Comparison of ENCODE assay signal across 14 cellular contexts in the genomic region with DNA sequence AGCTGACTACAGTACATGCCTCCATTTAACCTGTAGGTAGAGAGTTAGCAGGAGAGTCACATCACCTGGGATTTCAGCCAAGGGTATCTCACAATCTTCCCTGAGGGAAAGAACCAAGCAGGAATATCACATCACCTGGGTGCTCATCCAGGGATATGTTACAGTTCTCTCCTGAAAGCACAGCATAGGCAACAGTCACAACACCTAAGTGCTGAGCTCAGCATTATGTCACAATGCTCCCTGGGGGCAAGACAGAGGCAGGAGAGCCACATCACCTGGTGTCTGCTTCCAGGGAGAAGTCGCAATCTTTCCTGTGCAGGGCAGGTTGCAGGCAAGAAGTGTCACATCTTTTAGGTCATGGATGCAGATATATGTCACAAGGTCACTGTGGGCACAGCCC. TPM values are rescaled to one million over a fixed set of nuclear protein-coding genes. Genes with fewer than 3 reads are reported as not detected.
A peak's percentile ranks its signal among the peaks of the same experiment; 100 is the strongest.
DNase-seq lines count a peak whose midpoint lies in the region; ATAC-seq, FAIRE-seq and TF ChIP-seq lines count a peak whose summit lies in the region.
"Had no signal": no experiment of that assay in that cellular context is flagged by ENCODE, and none has a peak within 500 bp of the region (broad histone marks: within the 10 kb centered on the region; RNA-seq: fewer than 3 reads in every experiment).

No MANE protein-coding gene starts in this region.

- H2BK15ac ChIP-seq in H1 (ENCODE audit: low read length), result no peak overlapping the region

- H3K36me3 ChIP-seq in H1 (ENCODE audit: control insufficient read depth in 2 of 4, insufficient read depth in 4 of 4, low read length in 3 of 4) (peaks cover 6 to 53% (median 42%) of the 10 kb centered on the region in 4 experiments; a peak in 7 of 8 replicates), mucosa of rectum (ENCODE audit: control insufficient read depth in 2 of 2, insufficient read depth in 2 of 2, low read length in 2 of 2) (peaks cover 0 to 2% of the 10 kb centered on the region in 2 donors), spleen (no peaks in the 10 kb centered on the region), sigmoid colon (no peaks in the 10 kb centered on the region)

- CTCF ChIA-PET in A549 (lab: Yijun Ruan, JAX), result no interaction called here
- CTCF ChIA-PET in H1 (lab: Charles Lee; ENCODE audit: partially characterized antibody), result interaction anchor here (2.3 kb wide), 1 partner anchor 10 kb away, joined by 5 read pairs; no protein-coding TSS in a partner anchor

- no peak overlapping the region for H4K5ac ChIP-seq in H1 (ENCODE audit: insufficient read length, low read depth, low read length)

- H4K8ac ChIP-seq in H1 (ENCODE audit: extremely low read depth, insufficient read depth, low read length), result no peak overlapping the region

- no peak overlapping the region for H2BK5ac ChIP-seq in H1 (ENCODE audit: low read depth, low read length)

- H3K4me2 ChIP-seq in A549 (no peak overlapping the region), H1 (ENCODE audit: insufficient read depth in 1 of 2, low read depth in 2 of 2, low read length in 2 of 2) (no peak overlapping the region)
- H3K4me2 ChIP-seq: BLaER1 treated with 17β-estradiol and CSF1 and Interleukin-3, amounts not matched to agents 10 nM and 100 nM had no signal

- no peak overlapping the region for H2AK5ac ChIP-seq in H1 (ENCODE audit: low read depth, low read length)

- no peak for TF ChIP-seq CTCF in A549 (IDR thresholded peaks at IDR 0.05)
- TF ChIP-seq CTCF in VCaP (conservative IDR thresholded peaks at IDR 0.05), result no peak
- no peak for TF ChIP-seq CTCF in H1 (IDR thresholded peaks at IDR 0.05; ENCODE audit: control extremely low read depth in 1 of 3, insufficient read depth in 1 of 3, low read depth in 1 of 3, low read length in 3 of 3)
- no peak for TF ChIP-seq CTCF in spleen (IDR thresholded peaks at IDR 0.05 in 8 of 11, conservative IDR thresholded peaks at IDR 0.05 in 3 of 11)
- no peak for TF ChIP-seq CTCF in sigmoid colon (IDR thresholded peaks at IDR 0.05)

- peaks cover 3 to 4% of the 10 kb centered on the region in 2 experiments for H4K20me1 ChIP-seq in H1 (replicated peaks in 1 of 2; ENCODE audit: control insufficient read depth in 1 of 2, insufficient read depth in 2 of 2, low read length in 2 of 2)
- H4K20me1 ChIP-seq: BLaER1 treated with 17β-estradiol and CSF1 and Interleukin-3, amounts not matched to agents 10 nM and 100 nM had no signal

- H3K9me3 ChIP-seq in A549 (peaks cover 62% of the 10 kb centered on the region), H1 (ENCODE audit: insufficient read depth in 2 of 2, low read depth in 1 of 2, low read length in 1 of 2) (no peaks in the 10 kb centered on the region), mucosa of rectum (ENCODE audit: control insufficient read depth in 2 of 2, low read length in 2 of 2) (no peaks in the 10 kb centered on the region), spleen (peaks cover 0 to 14% (median 0%) of the 10 kb centered on the region in 8 donors), sigmoid colon (no peaks in the 10 kb centered on the region)

- TF ChIP-seq EP300 in A549 (IDR thresholded peaks at IDR 0.05) (no peak), H1 (IDR thresholded peaks at IDR 0.05; ENCODE audit: borderline replicate concordance in 1 of 2, low read depth in 2 of 2, low read length in 2 of 2) (no peak), sigmoid colon (IDR thresholded peaks at IDR 0.05) (no peak)

- no peaks in the 10 kb centered on the region for H3K23me2 ChIP-seq in H1 (ENCODE audit: low read depth, low read length)

- H3K27me3 ChIP-seq in H1 (replicated peaks in 1 of 4; ENCODE audit: control insufficient read depth in 3 of 4, extremely low read depth in 1 of 4, insufficient read depth in 3 of 4, low read length in 3 of 4) (no peaks in the 10 kb centered on the region), mucosa of rectum (ENCODE audit: control insufficient read depth in 2 of 2, insufficient read depth in 2 of 2, low read length in 2 of 2) (no peaks in the 10 kb centered on the region), spleen (replicated peaks in 1 of 7) (no peaks in the 10 kb centered on the region), sigmoid colon (no peaks in the 10 kb centered on the region)
- H3K27me3 ChIP-seq: BLaER1 treated with 17β-estradiol and CSF1 and Interleukin-3, amounts not matched to agents 10 nM and 100 nM had no signal

- ATAC-seq in A549 (no peak), GM19035 (IDR thresholded peaks at IDR 0.05; ENCODE audit: unreplicated experiment) (no peak)
- ATAC-seq: HCT116 had no signal

- no peak overlapping the region for H2BK20ac ChIP-seq in H1 (ENCODE audit: low read length)

- no peaks in the 10 kb centered on the region for H3K4me1 ChIP-seq in A549
- H3K4me1 ChIP-seq in H1 (replicated peaks in 1 of 4; ENCODE audit: control insufficient read depth in 3 of 4, insufficient read depth in 4 of 4, low read length in 3 of 4), result no peaks in the 10 kb centered on the region
- H3K4me1 ChIP-seq in mucosa of rectum (ENCODE audit: control insufficient read depth in 2 of 2, insufficient read depth in 2 of 2, low read length in 2 of 2), result peaks cover 50 to 67% of the 10 kb centered on the region in 2 donors
- H3K4me1 ChIP-seq in spleen, result no peaks in the 10 kb centered on the region
- H3K4me1 ChIP-seq in sigmoid colon, result no peaks in the 10 kb centered on the region

- H3K23ac ChIP-seq in H1 (ENCODE audit: insufficient read length), result no peak overlapping the region

- H2BK12ac ChIP-seq in H1 (ENCODE audit: low read depth, low read length), result no peak overlapping the region

- H3K4me3 ChIP-seq in A549 (no peak overlapping the region), H1 (ENCODE audit: extremely low read depth in 1 of 4, insufficient read depth in 2 of 4, low read depth in 3 of 4, low read length in 4 of 4) (no peak overlapping the region), mucosa of rectum (ENCODE audit: low read length in 2 of 2) (no peak overlapping the region), spleen (no peak overlapping the region), sigmoid colon (no peak overlapping the region)
- H3K4me3 ChIP-seq: BLaER1 treated with 17β-estradiol and CSF1 and Interleukin-3, amounts not matched to agents 10 nM and 100 nM had no signal

- H3K27ac ChIP-seq in A549, result no peak overlapping the region
- H3K27ac ChIP-seq in VCaP, result peak overlapping the region; percentile 72; the same call in 1 of the 2 replicates
- H3K27ac ChIP-seq in H1 (ENCODE audit: low read depth, low read length), result no peak overlapping the region
- peak overlapping the region; percentile 49 to 63 for H3K27ac ChIP-seq in mucosa of rectum (ENCODE audit: low read depth in 2 of 2, low read length in 2 of 2)
- no peak overlapping the region for H3K27ac ChIP-seq in spleen
- H3K27ac ChIP-seq in sigmoid colon, result no peak overlapping the region
- H3K27ac ChIP-seq: BLaER1 treated with 17β-estradiol and CSF1 and Interleukin-3, amounts not matched to agents 10 nM and 100 nM had no signal

- no peak for FAIRE-seq in A549 (lab: Jason Lieb, UNC)
- no peak for FAIRE-seq in H1 (lab: Jason Lieb, UNC)
- FAIRE-seq: H54 had no signal

- TF ChIP-seq RAD21 in A549 (conservative IDR thresholded peaks at IDR 0.05 in 1 of 2, IDR thresholded peaks at IDR 0.05 in 1 of 2), result no peak
- TF ChIP-seq RAD21 in H1 (IDR thresholded peaks at IDR 0.05 in 1 of 2, conservative IDR thresholded peaks at IDR 0.05 in 1 of 2; ENCODE audit: low read depth in 2 of 2, low read length in 2 of 2), result no peak

- H3K4ac ChIP-seq in H1 (replicated peaks; ENCODE audit: insufficient read length, low read depth, low read length), result no peak overlapping the region

- H3K9ac ChIP-seq in H1 (replicated peaks in 1 of 4; ENCODE audit: extremely low read depth in 1 of 4, low read depth in 3 of 4, low read length in 3 of 4), result no peak overlapping the region
- H3K9ac ChIP-seq in mucosa of rectum (ENCODE audit: low read depth in 1 of 2, low read length in 2 of 2), result no peak overlapping the region
- H3K9ac ChIP-seq: BLaER1 treated with 17β-estradiol and CSF1 and Interleukin-3, amounts not matched to agents 10 nM and 100 nM had no signal

- H3K79me2 ChIP-seq in H1 (ENCODE audit: control insufficient read depth in 1 of 2, insufficient read depth in 2 of 2, low read length in 2 of 2), result peaks cover 0 to 43% of the 10 kb centered on the region in 2 experiments; a peak in 3 of 4 replicates

- no peak overlapping the region for H3K14ac ChIP-seq in H1 (ENCODE audit: insufficient read length)

- no peak overlapping the region for H3K18ac ChIP-seq in H1 (ENCODE audit: extremely low read depth, low read length)

- POLR2A ChIA-PET in A549 (lab: Yijun Ruan, JAX), result no interaction called here
- POLR2A ChIA-PET in H1 (lab: Charles Lee; ENCODE audit: partially characterized antibody), result interaction anchor here (1.2 to 1.7 kb wide), 2 partner anchors 11 to 629 kb away, joined by 3 to 4 read pairs; no protein-coding TSS in a partner anchor

- no peak overlapping the region for H2AFZ ChIP-seq in H1 (ENCODE audit: low read length)

- WGBS in A549 (ENCODE audit: missing lambda C conversion rate), result 0% methylated on average over 1 of the region's 1 CpG
- 91% methylated on average over 1 of the region's 1 CpG; no CpG with 5 or more reads in 1 of the 2 experiments for WGBS in H1 (ENCODE audit: extremely low coverage in 1 of 2, insufficient coverage in 1 of 2, insufficient read length in 1 of 2, insufficient replicate concordance in 2 of 2, low coverage in 1 of 2, low lambda C conversion rate in 2 of 2, missing lambda C conversion rate in 1 of 2), 2 experiments
- 86 to 100% (median 97%) methylated on average over 1 of the region's 1 CpG for WGBS in spleen, 5 donors
- WGBS in sigmoid colon, 2 donors, result 95 to 96% methylated on average over 1 of the region's 1 CpG

- H3K79me1 ChIP-seq in H1 (ENCODE audit: low read depth, low read length), result peaks cover 9% of the 10 kb centered on the region

- no peak overlapping the region for H4K91ac ChIP-seq in H1 (replicated peaks; ENCODE audit: insufficient read length, low read length)

- H2BK120ac ChIP-seq in H1 (replicated peaks; ENCODE audit: low read depth, low read length), result no peak overlapping the region

- DNase-seq in A549 (ENCODE audit: low read depth in 1 of 2, low spot score in 1 of 2) (no peak), H1 (ENCODE audit: low read depth in 1 of 2, low spot score in 2 of 2) (no peak), spleen (no peak), sigmoid colon (no peak)
- DNase-seq: 8988T; ACHN; CD4-positive, CD25-positive, alpha-beta regulatory T cell; DMS53 had no signal

- H3K56ac ChIP-seq in H1 (replicated peaks; ENCODE audit: insufficient read length, low read depth, low read length), result no peak overlapping the region

- no peak for TF ChIP-seq POLR2A in A549 (IDR thresholded peaks at IDR 0.05; ENCODE audit: low read length)
- TF ChIP-seq POLR2A in H1 (IDR thresholded peaks at IDR 0.05; ENCODE audit: control extremely low read depth in 1 of 2, low read depth in 2 of 2, low read length in 2 of 2), result no peak
- TF ChIP-seq POLR2A in spleen (IDR thresholded peaks at IDR 0.05), result no peak
- TF ChIP-seq POLR2A in sigmoid colon (IDR thresholded peaks at IDR 0.05), result no peak

- intact Hi-C loops in spleen (cut with DNase I; ENCODE audit: low total_unique reads), result no loop called here
- intact Hi-C loops in sigmoid colon (cut with DNase I), result no loop called here

RNA-seq across cellular contexts. Expression of gene ZNF91, which starts 9.4 kb away (rescaled TPM):
- 0.76 and 0.89 TPM in 2 replicates for polyA plus RNA-seq in A549 (2011; rRNA removed)
- polyA plus RNA-seq in A549 (2012; cell fraction: cytosol; rRNA removed), result 0.18 and 0.25 TPM in 2 replicates
- 0.29 and 0.34 TPM in 2 replicates for polyA plus RNA-seq in A549 (2012; cell fraction: nucleus; rRNA removed)
- polyA plus RNA-seq in A549 (2017; fragmentation: RNase III; extraction: RNeasy Plus Mini Kit Qiagen cat#74134 plus additional on column Dnase treatment), result 0.17 to 0.50 TPM (median 0.24 TPM) in 3 replicates
- polyA minus RNA-seq in A549 (2011; rRNA and poly(A)+ RNA removed), result 0.83 and 1.4 TPM in 2 replicates
- total RNA-seq in H1 (2021; fragmentation: NEBNext Ultra II Directional; extraction: Animal tissue kit (Norgen Biotek cat#: 25700)), result 35.1 and 36.7 TPM in 2 replicates
- polyA plus RNA-seq in H1 (2011; rRNA removed), result 16.5 and 21.0 TPM in 2 replicates
- 16.4 TPM for polyA plus RNA-seq in H1 (2011; cell fraction: cytosol; rRNA removed)
- 50.6 TPM for polyA plus RNA-seq in H1 (2011; cell fraction: nucleus; rRNA removed)
- polyA plus RNA-seq in H1 (2012, experiment 1 of 2), result 11.9 to 16.2 TPM (median 13.8 TPM) in 4 replicates
- polyA plus RNA-seq in H1 (2012, experiment 2 of 2), result 0.84 TPM
- 23.4 TPM for polyA plus RNA-seq in H1 (2013, experiment 1 of 2)
- 21.3 TPM for polyA plus RNA-seq in H1 (2013, experiment 2 of 2)
- polyA minus RNA-seq in H1 (2011; rRNA and poly(A)+ RNA removed), result 55.7 and 65.0 TPM in 2 replicates
- polyA minus RNA-seq in H1 (2011; cell fraction: cytosol; rRNA and poly(A)+ RNA removed), result 31.0 TPM
- 137 TPM for polyA minus RNA-seq in H1 (2011; cell fraction: nucleus; rRNA and poly(A)+ RNA removed)
- 10 to 100 TPM; 51.7 to 99.4 (median 64.6) TPM for total RNA-seq in spleen
- 10 to 100 TPM in 1 of 3 donors, 1 to 10 TPM in 2; 8.4 to 10.7 (median 9.4) TPM for polyA plus RNA-seq in spleen
- 10 to 100 TPM; 39.8 to 88.1 (median 58.2) TPM for total RNA-seq in sigmoid colon
- 10 to 100 TPM; 17.7 to 25.8 (median 19.4) TPM for polyA plus RNA-seq in sigmoid colon

Comparison
In these comparisons a context has a peak if more than half of its experiments do, and no peak if none do; other contexts are left out.
1. H3K27ac ChIP-seq: peak in VCaP (single experiment) and mucosa of rectum (2 of 2); none in A549 (0 of 2), H1 (single experiment), spleen (0 of 8) and sigmoid colon (0 of 4).
2. Of the 18 proteins assayed by ChIP-seq in both H1 and A549: peak only in H1: none; only in A549: none; in both: MAFK; in neither: 17.